ENCODE assay signal across 19 cellular contexts in genomic region chr3:63142681-63143080, GRCh38.
"Had no signal": no experiment of that assay in that cellular context is flagged by ENCODE, and none has a peak within 500 bp of the region (broad histone marks: within the 10 kb centered on the region; RNA-seq: fewer than 3 reads in every experiment).

No MANE protein-coding gene starts in this region.

- H3K27ac Mint-ChIP-seq: activated naive CD4-positive, alpha-beta T cell treated with anti-CD3 and anti-CD28 coated beads, Interleukin-2, amount 50 U/mL, for 24 hours; mesothelial cell of epicardium; naive thymus-derived CD8-positive, alpha-beta T cell; stimulated activated naive CD8-positive, alpha-beta T cell treated with anti-CD3 and anti-CD28 coated beads, Interleukin-15, Interleukin-2, amounts not matched to agents 100 ng/mL and 50 ng/mL, for 24 hours had no signal

- H3K36me3 ChIP-seq: cardiac muscle cell, left ventricle myocardium inferior, prostate gland, thyroid gland had no signal

- H3K4me1 Mint-ChIP-seq: activated naive CD4-positive, alpha-beta T cell treated with anti-CD3 and anti-CD28 coated beads, Interleukin-2, amount 50 U/mL, for 24 hours; mesothelial cell of epicardium; naive thymus-derived CD8-positive, alpha-beta T cell had no signal

- H3K27me3 Mint-ChIP-seq: activated naive CD4-positive, alpha-beta T cell treated with anti-CD3 and anti-CD28 coated beads, Interleukin-2, amount 50 U/mL, for 24 hours; naive thymus-derived CD8-positive, alpha-beta T cell; stimulated activated naive CD8-positive, alpha-beta T cell treated with anti-CD3 and anti-CD28 coated beads, Interleukin-15, Interleukin-2, amounts not matched to agents 100 ng/mL and 50 ng/mL, for 24 hours had no signal

- H3K4me3 Mint-ChIP-seq: activated naive CD4-positive, alpha-beta T cell treated with anti-CD3 and anti-CD28 coated beads, Interleukin-2, amount 50 U/mL, for 24 hours; mesothelial cell of epicardium; naive thymus-derived CD8-positive, alpha-beta T cell; stimulated activated naive CD8-positive, alpha-beta T cell treated with anti-CD3 and anti-CD28 coated beads, Interleukin-15, Interleukin-2, amounts not matched to agents 100 ng/mL and 50 ng/mL, for 24 hours had no signal

- H3K4me3 ChIP-seq: body of pancreas, cardiac muscle cell, left ventricle myocardium inferior, prostate gland, thyroid gland had no signal

- H3K36me3 Mint-ChIP-seq: activated naive CD4-positive, alpha-beta T cell treated with anti-CD3 and anti-CD28 coated beads, Interleukin-2, amount 50 U/mL, for 24 hours; naive thymus-derived CD8-positive, alpha-beta T cell had no signal

- H3K27me3 ChIP-seq: body of pancreas, cardiac muscle cell, thyroid gland had no signal

- H3K9me3 ChIP-seq: body of pancreas, prostate gland, thyroid gland had no signal

- DNase-seq: activated gamma-delta T cell treated with Interleukin-2 at 50 U/mL for 16 hours; activated T-cell treated with anti-CD3 and anti-CD28 coated beads, Interleukin-2, amount 50 U/mL, for 1 hour; anterior cingulate cortex; body of pancreas; erythroblast; foreskin melanocyte; hippocampal formation; left ventricle myocardium inferior; naive thymus-derived CD8-positive, alpha-beta T cell; right cardiac atrium; stimulated activated CD4-positive, alpha-beta T cell treated with anti-CD3 and anti-CD28 coated beads, Interleukin-12 subunit alpha, Interleukin-12 subunit beta, amount 100 ng/mL, for 4 hours; stimulated activated CD4-positive, alpha-beta T cell treated with anti-CD3 and anti-CD28 coated beads, Interleukin-4, amount 100 ng/mL, for 4 hours; substantia nigra; thyroid gland had no signal

- H3K27ac ChIP-seq: body of pancreas, left ventricle myocardium inferior, prostate gland, thyroid gland had no signal

- H3K4me1 ChIP-seq: body of pancreas, prostate gland, thyroid gland had no signal
